27 cellular contexts compared by ENCODE assay signal in genomic region chr15:46129145-46129544, GRCh38.
"Had no signal": no experiment of that assay in that cellular context is flagged by ENCODE, and none has a peak within 500 bp of the region (broad histone marks: within the 10 kb centered on the region; RNA-seq: fewer than 3 reads in every experiment).

No MANE protein-coding gene starts in this region.

- DNase-seq: effector CD8-positive, alpha-beta T cell; heart left ventricle; kidney; mucosa of descending colon; naive B cell; pancreas; right lobe of liver; small intestine; stimulated activated CD4-positive, alpha-beta T cell treated with anti-CD3 and anti-CD28 coated beads, Interleukin-12 subunit alpha, Interleukin-12 subunit beta, amount 100 ng/mL, for 4 hours; stimulated activated CD4-positive, alpha-beta T cell treated with anti-CD3 and anti-CD28 coated beads, Interleukin-2, amount 100 ng/mL, for 24 hours; stimulated activated CD4-positive, alpha-beta T cell treated with anti-CD3 and anti-CD28 coated beads, Interleukin-4, amount 100 ng/mL, for 4 hours; stimulated activated naive CD8-positive, alpha-beta T cell treated with anti-CD3 and anti-CD28 coated beads, Interleukin-15, Interleukin-2, amounts not matched to agents 100 U/mL and 50 U/mL, for 24 hours; substantia nigra; testis; tibial artery had no signal

- H3K4me3 Mint-ChIP-seq: memory B cell; naive B cell; natural killer cell treated with Interleukin-12 subunit alpha and Interleukin-12 subunit beta and Interleukin-15 and Interleukin-18, amount 100 ng/mL, for 72 hours; neural crest cell; stimulated activated memory B cell treated with anti-CD40 and anti-IgM and Interleukin-4, amounts not matched to agents 10 μg/mL and 1 μg/mL and 100 μg/mL, for 72 hours; type B pancreatic cell had no signal

- H3K36me3 Mint-ChIP-seq: memory B cell; naive B cell; natural killer cell treated with Interleukin-12 subunit alpha and Interleukin-12 subunit beta and Interleukin-15 and Interleukin-18, amount 100 ng/mL, for 72 hours; stimulated activated memory B cell treated with anti-CD40 and anti-IgM and Interleukin-4, amounts not matched to agents 10 μg/mL and 1 μg/mL and 100 μg/mL, for 72 hours; type B pancreatic cell had no signal

- H3K27ac Mint-ChIP-seq: memory B cell; natural killer cell treated with Interleukin-12 subunit alpha and Interleukin-12 subunit beta and Interleukin-15 and Interleukin-18, amount 100 ng/mL, for 72 hours; progenitor cell of endocrine pancreas; stimulated activated memory B cell treated with anti-CD40 and anti-IgM and Interleukin-4, amounts not matched to agents 10 μg/mL and 1 μg/mL and 100 μg/mL, for 72 hours; type B pancreatic cell had no signal

- H3K27ac ChIP-seq: esophagus muscularis mucosa, gastroesophageal sphincter, heart left ventricle, hepatocyte, neutrophil, pancreas, right lobe of liver, testis, tibial artery had no signal

- H3K4me1 Mint-ChIP-seq: memory B cell; naive B cell; neural crest cell; stimulated activated memory B cell treated with anti-CD40 and anti-IgM and Interleukin-4, amounts not matched to agents 10 μg/mL and 1 μg/mL and 100 μg/mL, for 72 hours had no signal

- ATAC-seq: gastroesophageal sphincter; heart left ventricle; left lobe of liver; mucosa of descending colon; natural killer cell treated with Interleukin-12 subunit alpha and Interleukin-12 subunit beta and Interleukin-15 and Interleukin-18, amount 100 ng/mL, for 72 hours; pancreas; right lobe of liver; stimulated activated memory B cell treated with anti-CD40 and anti-IgM and Interleukin-4, amounts not matched to agents 10 μg/mL and 1 μg/mL and 100 μg/mL, for 72 hours; stimulated activated naive CD8-positive, alpha-beta T cell treated with anti-CD3 and anti-CD28 coated beads, Interleukin-15, Interleukin-2, amounts not matched to agents 100 U/mL and 50 U/mL, for 24 hours had no signal

- H3K27me3 Mint-ChIP-seq: memory B cell; naive B cell; natural killer cell treated with Interleukin-12 subunit alpha and Interleukin-12 subunit beta and Interleukin-15 and Interleukin-18, amount 100 ng/mL, for 72 hours; progenitor cell of endocrine pancreas; stimulated activated memory B cell treated with anti-CD40 and anti-IgM and Interleukin-4, amounts not matched to agents 10 μg/mL and 1 μg/mL and 100 μg/mL, for 72 hours; type B pancreatic cell had no signal

- H3K4me3 ChIP-seq: esophagus muscularis mucosa, gastroesophageal sphincter, heart left ventricle, hepatocyte, lung, mucosa of descending colon, pancreas, right lobe of liver, testis, tibial artery had no signal

- H3K27me3 ChIP-seq: esophagus muscularis mucosa, gastroesophageal sphincter, heart left ventricle, hepatocyte, neutrophil, pancreas, right lobe of liver, testis, tibial artery had no signal
